ENCODE assay signal across 8 cellular contexts in the genomic region with DNA sequence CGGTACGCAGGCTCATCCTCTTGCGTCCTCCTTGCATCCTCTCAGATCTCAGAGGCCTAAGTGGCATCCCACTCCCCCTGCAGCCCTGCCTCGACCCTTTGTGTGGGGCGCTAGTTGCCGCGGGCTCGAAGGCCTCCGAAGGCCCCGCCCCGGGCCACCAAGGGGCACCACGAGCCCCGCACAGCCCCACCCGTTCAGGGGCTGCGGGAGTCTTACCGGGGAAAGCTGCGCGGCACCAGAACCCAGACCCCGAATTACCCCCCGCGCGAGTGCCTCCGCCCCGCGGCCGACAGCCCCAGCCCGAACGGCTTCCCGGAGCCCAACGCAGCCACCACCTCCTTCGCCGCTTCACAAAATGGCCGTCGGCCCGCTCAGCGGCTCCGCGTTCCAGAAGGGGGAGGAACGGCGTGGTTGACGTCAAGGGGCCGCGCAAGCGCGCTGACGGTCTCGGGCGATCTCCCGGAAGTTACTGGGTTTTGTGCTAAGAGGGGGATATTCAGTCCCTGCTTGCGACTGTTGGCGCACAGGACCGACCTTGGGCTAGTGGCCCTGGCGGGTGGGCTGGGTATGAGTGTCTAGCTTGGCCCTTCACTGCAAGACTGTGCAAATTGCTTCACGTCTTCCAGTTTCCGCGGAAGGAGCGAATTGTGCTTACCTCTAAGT. TPM values are rescaled to one million over a fixed set of nuclear protein-coding genes. Genes with fewer than 3 reads are reported as not detected.
DNase-seq lines count a peak whose midpoint lies in the region; ATAC-seq, FAIRE-seq and TF ChIP-seq lines count a peak whose summit lies in the region.

A gene (minus strand): TSS at position 357 of the 663 bp plus-strand sequence. CDS start 31,977 bp downstream, outside the sequence.
A gene with protein sequence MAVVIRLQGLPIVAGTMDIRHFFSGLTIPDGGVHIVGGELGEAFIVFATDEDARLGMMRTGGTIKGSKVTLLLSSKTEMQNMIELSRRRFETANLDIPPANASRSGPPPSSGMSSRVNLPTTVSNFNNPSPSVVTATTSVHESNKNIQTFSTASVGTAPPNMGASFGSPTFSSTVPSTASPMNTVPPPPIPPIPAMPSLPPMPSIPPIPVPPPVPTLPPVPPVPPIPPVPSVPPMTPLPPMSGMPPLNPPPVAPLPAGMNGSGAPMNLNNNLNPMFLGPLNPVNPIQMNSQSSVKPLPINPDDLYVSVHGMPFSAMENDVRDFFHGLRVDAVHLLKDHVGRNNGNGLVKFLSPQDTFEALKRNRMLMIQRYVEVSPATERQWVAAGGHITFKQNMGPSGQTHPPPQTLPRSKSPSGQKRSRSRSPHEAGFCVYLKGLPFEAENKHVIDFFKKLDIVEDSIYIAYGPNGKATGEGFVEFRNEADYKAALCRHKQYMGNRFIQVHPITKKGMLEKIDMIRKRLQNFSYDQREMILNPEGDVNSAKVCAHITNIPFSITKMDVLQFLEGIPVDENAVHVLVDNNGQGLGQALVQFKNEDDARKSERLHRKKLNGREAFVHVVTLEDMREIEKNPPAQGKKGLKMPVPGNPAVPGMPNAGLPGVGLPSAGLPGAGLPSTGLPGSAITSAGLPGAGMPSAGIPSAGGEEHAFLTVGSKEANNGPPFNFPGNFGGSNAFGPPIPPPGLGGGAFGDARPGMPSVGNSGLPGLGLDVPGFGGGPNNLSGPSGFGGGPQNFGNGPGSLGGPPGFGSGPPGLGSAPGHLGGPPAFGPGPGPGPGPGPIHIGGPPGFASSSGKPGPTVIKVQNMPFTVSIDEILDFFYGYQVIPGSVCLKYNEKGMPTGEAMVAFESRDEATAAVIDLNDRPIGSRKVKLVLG (minus strand): TSS at position 357 of the 663 bp plus-strand sequence. CDS start 9,578 bp downstream, outside the sequence.

- H3K27ac Mint-ChIP-seq in WTC11, result peak within 1 kb of the TSS; percentile 100

- H3K4me1 ChIP-seq in smooth muscle cell (ENCODE audit: low read depth), result peaks cover 37% of the 10 kb centered on the region

- no peaks in the 10 kb centered on the region for H3K9me3 Mint-ChIP-seq in WTC11

- peaks cover 12% of the 10 kb centered on the region for H3K36me3 Mint-ChIP-seq in WTC11

- WGBS in smooth muscle cell (ENCODE audit: low lambda C conversion rate), result under 1% methylated on average over 53 of the region's 57 CpGs

- POLR2A ChIA-PET in AG04449 (lab: Yijun Ruan, JAX) (interaction anchor here (0.9 to 1.4 kb wide), 2 partner anchors 46 to 219 kb away, joined by 3 to 8 read pairs; no protein-coding TSS in a partner anchor), WTC11 (lab: Charles Lee) (interaction anchor here (0.5 to 1.4 kb wide), 7 partner anchors 38 to 123 kb away, joined by 3 to 16 read pairs (median 5); a partner anchor contains a TSS)

- TF ChIP-seq CTCF in AG04449 (IDR thresholded peaks at IDR 0.05; ENCODE audit: insufficient read depth, low read length, missing control alignments), result no peak
- no peak for TF ChIP-seq CTCF in WTC11 (IDR thresholded peaks at IDR 0.05)
- TF ChIP-seq CTCF in bronchial epithelial cell (IDR thresholded peaks at IDR 0.05; ENCODE audit: insufficient read depth, low read length, severe bottlenecking), result no peak
- no peak for TF ChIP-seq CTCF in smooth muscle cell (IDR thresholded peaks at IDR 0.05; ENCODE audit: borderline replicate concordance, insufficient read depth, poor library complexity, severe bottlenecking)

- H3K27me3 Mint-ChIP-seq in WTC11 (ENCODE audit: low read depth), result no peaks in the 10 kb centered on the region

- peaks cover 41% of the 10 kb centered on the region for H3K4me1 Mint-ChIP-seq in WTC11

- H3K36me3 ChIP-seq in bronchial epithelial cell (ENCODE audit: control insufficient read depth, insufficient read depth, low read length) (peaks cover 2% of the 10 kb centered on the region), smooth muscle cell (ENCODE audit: low read depth) (no peaks in the 10 kb centered on the region)

- no peaks in the 10 kb centered on the region for H3K9me3 ChIP-seq in smooth muscle cell (replicated peaks; ENCODE audit: low read depth)

- peak within 1 kb of the TSS; percentile 96 for H3K4me3 Mint-ChIP-seq in WTC11

- H2AFZ ChIP-seq in smooth muscle cell (ENCODE audit: low read depth), result peak within 1 kb of the TSS; percentile 57

- no peaks in the 10 kb centered on the region for H3K27me3 ChIP-seq in bronchial epithelial cell (ENCODE audit: control insufficient read depth, insufficient read depth, low read length)
- no peaks in the 10 kb centered on the region for H3K27me3 ChIP-seq in smooth muscle cell (ENCODE audit: low read depth)

- CTCF ChIA-PET in AG04449 (lab: Yijun Ruan, JAX) (interaction anchor here (0.7 to 1.9 kb wide), 4 partner anchors 10 to 258 kb away, joined by 3 to 6 read pairs (median 4); no protein-coding TSS in a partner anchor), WTC11 (lab: Charles Lee) (interaction anchor here (0.6 to 1.4 kb wide), 10 partner anchors 12 to 290 kb away, joined by 3 to 12 read pairs (median 4); a partner anchor contains a TSS)

- peak within 1 kb of the TSS; percentile 97 for H3K9ac ChIP-seq in smooth muscle cell (ENCODE audit: low read depth)

- peak within 1 kb of the TSS; percentile 95 for H3K4me2 ChIP-seq in smooth muscle cell

- H4K20me1 ChIP-seq in smooth muscle cell (ENCODE audit: low read depth), result peaks cover 44% of the 10 kb centered on the region

- DNase-seq in AG04449 (ENCODE audit: low read depth, low spot score) (peak; percentile 41), NCI-H226 (peak; percentile 84), WTC11 (ENCODE audit: low spot score) (peak; percentile 95), bronchial epithelial cell (ENCODE audit: low read depth) (peak; percentile 81), iPS-NIHi7 (ENCODE audit: extremely low spot score) (peak; percentile 99), smooth muscle cell (lab: John Stamatoyannopoulos, UW; ENCODE audit: unreplicated experiment) (peak; percentile 80)

- FAIRE-seq in bronchial epithelial cell (lab: Jason Lieb, UNC), result no peak

- ATAC-seq in GM18907 (IDR thresholded peaks at IDR 0.05; ENCODE audit: unreplicated experiment), result peak; percentile 76
- ATAC-seq in HG03159 (IDR thresholded peaks at IDR 0.05; ENCODE audit: unreplicated experiment), result peak; percentile 78
- peak; percentile 89 for ATAC-seq in WTC11

- H3F3A ChIP-seq in smooth muscle cell (ENCODE audit: low read depth), result no peaks in the 10 kb centered on the region

- peak within 1 kb of the TSS; percentile 99 for H3K4me3 ChIP-seq in AG04449 (ENCODE audit: low read depth, low read length)
- H3K4me3 ChIP-seq in bronchial epithelial cell (ENCODE audit: low read depth, low read length), result peak within 1 kb of the TSS; percentile 100
- H3K4me3 ChIP-seq in smooth muscle cell, result peak within 1 kb of the TSS; percentile 80

- peak within 1 kb of the TSS; percentile 93 for H3K27ac ChIP-seq in smooth muscle cell (ENCODE audit: low read depth)

- peaks cover 51% of the 10 kb centered on the region for H3K79me2 ChIP-seq in smooth muscle cell (ENCODE audit: low read depth)

TF ChIP-seq in WTC11, 78 proteins besides CTCF, POLR2A, EP300 and RAD21 (continues in another document):
- TF ChIP-seq, protein P1, sequence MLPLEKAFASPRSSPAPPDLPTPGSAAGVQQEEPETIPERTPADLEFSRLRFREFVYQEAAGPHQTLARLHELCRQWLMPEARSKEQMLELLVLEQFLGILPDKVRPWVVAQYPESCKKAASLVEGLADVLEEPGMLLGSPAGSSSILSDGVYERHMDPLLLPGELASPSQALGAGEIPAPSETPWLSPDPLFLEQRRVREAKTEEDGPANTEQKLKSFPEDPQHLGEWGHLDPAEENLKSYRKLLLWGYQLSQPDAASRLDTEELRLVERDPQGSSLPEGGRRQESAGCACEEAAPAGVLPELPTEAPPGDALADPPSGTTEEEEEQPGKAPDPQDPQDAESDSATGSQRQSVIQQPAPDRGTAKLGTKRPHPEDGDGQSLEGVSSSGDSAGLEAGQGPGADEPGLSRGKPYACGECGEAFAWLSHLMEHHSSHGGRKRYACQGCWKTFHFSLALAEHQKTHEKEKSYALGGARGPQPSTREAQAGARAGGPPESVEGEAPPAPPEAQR (CRISPR knock-in tag; IDR thresholded peaks at IDR 0.05), result no peak
- TF ChIP-seq ATF1 (CRISPR knock-in tag; IDR thresholded peaks at IDR 0.05), result 0 out of 2 replicates have a peak, but pooled peaks have one; percentile 67
- TF ChIP-seq, protein P2, sequence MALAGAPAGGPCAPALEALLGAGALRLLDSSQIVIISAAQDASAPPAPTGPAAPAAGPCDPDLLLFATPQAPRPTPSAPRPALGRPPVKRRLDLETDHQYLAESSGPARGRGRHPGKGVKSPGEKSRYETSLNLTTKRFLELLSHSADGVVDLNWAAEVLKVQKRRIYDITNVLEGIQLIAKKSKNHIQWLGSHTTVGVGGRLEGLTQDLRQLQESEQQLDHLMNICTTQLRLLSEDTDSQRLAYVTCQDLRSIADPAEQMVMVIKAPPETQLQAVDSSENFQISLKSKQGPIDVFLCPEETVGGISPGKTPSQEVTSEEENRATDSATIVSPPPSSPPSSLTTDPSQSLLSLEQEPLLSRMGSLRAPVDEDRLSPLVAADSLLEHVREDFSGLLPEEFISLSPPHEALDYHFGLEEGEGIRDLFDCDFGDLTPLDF (CRISPR knock-in tag; IDR thresholded peaks at IDR 0.05), result no peak
- no peak for TF ChIP-seq FOXJ3 (CRISPR knock-in tag; IDR thresholded peaks at IDR 0.05; ENCODE audit: borderline replicate concordance)
- no peak for TF ChIP-seq JUN (CRISPR knock-in tag; IDR thresholded peaks at IDR 0.05)
- TF ChIP-seq, protein P3, sequence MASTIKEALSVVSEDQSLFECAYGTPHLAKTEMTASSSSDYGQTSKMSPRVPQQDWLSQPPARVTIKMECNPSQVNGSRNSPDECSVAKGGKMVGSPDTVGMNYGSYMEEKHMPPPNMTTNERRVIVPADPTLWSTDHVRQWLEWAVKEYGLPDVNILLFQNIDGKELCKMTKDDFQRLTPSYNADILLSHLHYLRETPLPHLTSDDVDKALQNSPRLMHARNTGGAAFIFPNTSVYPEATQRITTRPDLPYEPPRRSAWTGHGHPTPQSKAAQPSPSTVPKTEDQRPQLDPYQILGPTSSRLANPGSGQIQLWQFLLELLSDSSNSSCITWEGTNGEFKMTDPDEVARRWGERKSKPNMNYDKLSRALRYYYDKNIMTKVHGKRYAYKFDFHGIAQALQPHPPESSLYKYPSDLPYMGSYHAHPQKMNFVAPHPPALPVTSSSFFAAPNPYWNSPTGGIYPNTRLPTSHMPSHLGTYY (CRISPR knock-in tag; IDR thresholded peaks at IDR 0.05), result no peak
- no peak for TF ChIP-seq SOX15 (CRISPR knock-in tag; IDR thresholded peaks at IDR 0.05)
- 0 out of 2 replicates have a peak, but pooled peaks have one; percentile 18 for TF ChIP-seq MYBL2 (CRISPR knock-in tag; IDR thresholded peaks at IDR 0.05)
- TF ChIP-seq HMGA2 (CRISPR knock-in tag; IDR thresholded peaks at IDR 0.05), result no peak

RNA-seq across cellular contexts. Expression of the first gene that starts in this region (rescaled TPM):
- 287 to 312 TPM (median 299 TPM) in 3 replicates for total RNA-seq in WTC11 (2021)
- total RNA-seq in bronchial epithelial cell, result 76.3 and 85.5 TPM in 2 replicates
- total RNA-seq in smooth muscle cell, result 111 and 140 TPM in 2 replicates
- 156 TPM in 2 replicates for polyA plus RNA-seq in smooth muscle cell

RNA-seq across cellular contexts. Expression of the second gene that starts in this region (rescaled TPM):
- total RNA-seq in WTC11 (2021) (125 to 163 TPM (median 160 TPM) in 3 replicates), bronchial epithelial cell (40.0 and 51.2 TPM in 2 replicates), smooth muscle cell (34.0 and 44.2 TPM in 2 replicates)
- 11.5 and 14.5 TPM in 2 replicates for polyA plus RNA-seq in smooth muscle cell

Comparison
In these comparisons a context has a peak if more than half of its experiments do, and no peak if none do; other contexts are left out.
1. Peak in every context shown above with its lines: DNase-seq, ATAC-seq, H3K4me3 ChIP-seq and H3K27ac ChIP-seq.
2. DNase-seq: peak in every context shown above with its lines; median percentile 99 in iPS-NIHi7; 95 in WTC11; 84 in NCI-H226; 81 in bronchial epithelial cell; 80 in smooth muscle cell; 41 in AG04449.